ENCODE assay signal across 32 cellular contexts in the genomic region with DNA sequence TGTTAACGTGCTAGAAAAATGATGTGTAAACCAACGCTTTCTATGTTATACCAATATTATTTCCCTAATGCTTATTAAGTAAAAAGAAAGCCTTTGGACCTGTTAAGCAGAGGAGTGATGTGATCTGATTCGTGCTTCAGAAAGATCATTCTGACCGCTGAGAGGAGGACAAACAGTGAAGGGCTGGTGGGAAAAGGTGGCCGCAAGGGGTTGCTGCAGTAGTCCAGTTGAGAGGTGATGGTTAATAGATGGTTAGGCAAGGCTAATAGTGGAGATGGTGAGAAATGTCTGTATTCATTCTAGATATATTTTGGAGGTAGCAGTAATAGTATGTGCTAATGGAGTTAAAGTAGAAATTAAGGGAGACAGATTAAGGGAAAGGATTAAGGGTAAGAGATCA. TPM values are rescaled to one million over a fixed set of nuclear protein-coding genes. Genes with fewer than 3 reads are reported as not detected.
"Had no signal": no experiment of that assay in that cellular context is flagged by ENCODE, and none has a peak within 500 bp of the region (broad histone marks: within the 10 kb centered on the region; RNA-seq: fewer than 3 reads in every experiment).

No MANE protein-coding gene starts in this region.

- H3K4me1 ChIP-seq: lower lobe of right lung, pancreas, prostate gland, sigmoid colon, spleen, suprapubic skin, tibial artery, uterus had no signal

- H3K4me3 Mint-ChIP-seq: naive thymus-derived CD8-positive, alpha-beta T cell; nephron; neural crest cell; stimulated activated effector memory CD8-positive, alpha-beta T cell treated with anti-CD3 and anti-CD28 coated beads, Interleukin-12 subunit alpha, Interleukin-12 subunit beta, amount 100 ng/mL, for 72 hours; stimulated activated naive CD8-positive, alpha-beta T cell treated with anti-CD3 and anti-CD28 coated beads, Interleukin-15, Interleukin-2, amounts not matched to agents 100 ng/mL and 50 ng/mL, for 24 hours; type B pancreatic cell had no signal

- H3K4me3 ChIP-seq: lower lobe of right lung, pancreas, prostate gland, sigmoid colon, spleen, suprapubic skin, thoracic aorta, tibial artery, uterus had no signal

- DNase-seq: kidney glomerular epithelial cell; left cardiac atrium; left ventricle myocardium superior; lower lobe of right lung; mammary epithelial cell; mesenchymal stem cell; naive thymus-derived CD8-positive, alpha-beta T cell; nucleus accumbens; pancreas; posterior cingulate gyrus; retina; right cardiac atrium; sigmoid colon; small intestine; spleen; stimulated activated CD4-positive, alpha-beta T cell treated with anti-CD3 and anti-CD28 coated beads, Interleukin-4, amount 100 ng/mL, for 24 hours; stimulated activated naive CD4-positive, alpha-beta T cell; tibial artery; uterus had no signal

- H3K36me3 Mint-ChIP-seq: naive thymus-derived CD8-positive, alpha-beta T cell; stimulated activated effector memory CD8-positive, alpha-beta T cell treated with anti-CD3 and anti-CD28 coated beads, Interleukin-12 subunit alpha, Interleukin-12 subunit beta, amount 100 ng/mL, for 72 hours; type B pancreatic cell had no signal

- H3K27me3 Mint-ChIP-seq: naive thymus-derived CD8-positive, alpha-beta T cell; stimulated activated naive CD8-positive, alpha-beta T cell treated with anti-CD3 and anti-CD28 coated beads, Interleukin-15, Interleukin-2, amounts not matched to agents 100 ng/mL and 50 ng/mL, for 24 hours; type B pancreatic cell had no signal

- H3K27ac ChIP-seq: lower lobe of right lung, pancreas, prostate gland, sigmoid colon, spleen, suprapubic skin, thoracic aorta, tibial artery, uterus had no signal

- FAIRE-seq: keratinocyte, pancreas, small intestine had no signal

- H3K36me3 ChIP-seq: lower lobe of right lung, pancreas, prostate gland, sigmoid colon, spleen, suprapubic skin, thoracic aorta, tibial artery, uterus had no signal

- ATAC-seq: left cardiac atrium; left lobe of liver; left ventricle myocardium superior; lower lobe of right lung; naive thymus-derived CD8-positive, alpha-beta T cell; pancreas; right cardiac atrium; stimulated activated effector memory CD8-positive, alpha-beta T cell treated with anti-CD3 and anti-CD28 coated beads, Interleukin-12 subunit alpha, Interleukin-12 subunit beta, amount 100 ng/mL, for 72 hours had no signal

- H3K4me1 Mint-ChIP-seq: nephron; neural crest cell; stimulated activated effector memory CD8-positive, alpha-beta T cell treated with anti-CD3 and anti-CD28 coated beads, Interleukin-12 subunit alpha, Interleukin-12 subunit beta, amount 100 ng/mL, for 72 hours had no signal

- H3K9me3 Mint-ChIP-seq: naive thymus-derived CD8-positive, alpha-beta T cell; nephron; stimulated activated effector memory CD8-positive, alpha-beta T cell treated with anti-CD3 and anti-CD28 coated beads, Interleukin-12 subunit alpha, Interleukin-12 subunit beta, amount 100 ng/mL, for 72 hours; stimulated activated naive CD8-positive, alpha-beta T cell treated with anti-CD3 and anti-CD28 coated beads, Interleukin-15, Interleukin-2, amounts not matched to agents 100 ng/mL and 50 ng/mL, for 24 hours; type B pancreatic cell had no signal

- H3K27ac Mint-ChIP-seq: naive thymus-derived CD8-positive, alpha-beta T cell; nephron; stimulated activated effector memory CD8-positive, alpha-beta T cell treated with anti-CD3 and anti-CD28 coated beads, Interleukin-12 subunit alpha, Interleukin-12 subunit beta, amount 100 ng/mL, for 72 hours; stimulated activated naive CD8-positive, alpha-beta T cell treated with anti-CD3 and anti-CD28 coated beads, Interleukin-15, Interleukin-2, amounts not matched to agents 100 ng/mL and 50 ng/mL, for 24 hours; type B pancreatic cell had no signal

- H3K9me3 ChIP-seq: lower lobe of right lung, pancreas, prostate gland, sigmoid colon, spleen, suprapubic skin, thoracic aorta, tibial artery, uterus had no signal

- H3K27me3 ChIP-seq: sigmoid colon, suprapubic skin, tibial artery had no signal

RNA-seq across cellular contexts. Expression of a gene that starts 12.9 kb away (rescaled TPM):
- total RNA-seq: left cardiac atrium; left lobe of liver; left ventricle myocardium superior; lower lobe of right lung; naive thymus-derived CD8-positive, alpha-beta T cell; neural crest cell; osteoblast; right cardiac atrium; sigmoid colon; spleen; subcutaneous adipose tissue; suprapubic skin; thoracic aorta had no signal
- polyA plus RNA-seq: naive thymus-derived CD8-positive, alpha-beta T cell; right cardiac atrium; sigmoid colon; small intestine; spleen had no signal

RNA-seq across cellular contexts. Expression of a gene that starts 31.3 kb away (rescaled TPM):
- total RNA-seq: left cardiac atrium; left lobe of liver; left ventricle myocardium superior; lower lobe of right lung; mammary epithelial cell; mucosa of gallbladder; naive thymus-derived CD8-positive, alpha-beta T cell; neural crest cell; osteoblast; right cardiac atrium; sigmoid colon; spleen; subcutaneous adipose tissue; suprapubic skin; thoracic aorta had no signal
- polyA plus RNA-seq: keratinocyte; mammary epithelial cell; naive thymus-derived CD8-positive, alpha-beta T cell; right cardiac atrium; sigmoid colon; small intestine; spleen had no signal
